15 cellular contexts compared by ENCODE assay signal in the genomic region with DNA sequence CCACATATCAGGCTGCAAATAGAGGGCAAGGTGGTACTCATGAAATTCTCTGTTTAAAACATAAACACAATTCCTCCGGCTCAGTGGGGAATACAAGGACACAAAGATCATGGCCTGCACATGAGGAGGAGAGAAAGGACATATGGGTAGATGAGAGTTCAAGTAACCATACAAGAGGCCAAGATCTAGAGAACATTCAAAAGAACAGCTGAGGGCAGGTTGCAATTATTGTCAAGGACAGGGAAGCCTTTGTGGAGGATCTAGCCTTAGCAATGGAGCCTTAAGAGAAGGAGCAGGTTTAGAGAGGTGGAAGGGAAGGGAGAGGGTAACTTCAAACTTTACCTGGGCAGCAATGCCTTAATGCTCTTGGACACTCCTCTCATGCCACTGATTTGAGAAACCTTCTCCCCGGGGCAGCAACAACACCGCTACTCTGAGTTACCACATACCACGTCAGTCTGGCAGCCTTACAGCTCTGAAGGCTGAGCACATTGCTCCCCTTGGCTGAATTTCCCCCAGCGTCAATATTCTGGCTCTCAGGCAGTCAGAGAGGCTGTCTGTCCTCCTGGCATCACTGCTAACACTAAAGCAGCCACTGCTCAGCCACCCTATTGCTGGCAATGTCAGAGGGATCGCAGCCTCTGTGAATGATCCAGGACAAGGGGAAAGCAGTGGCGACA. TPM values are rescaled to one million over a fixed set of nuclear protein-coding genes. Genes with fewer than 3 reads are reported as not detected.
DNase-seq lines count a peak whose midpoint lies in the region; ATAC-seq and TF ChIP-seq lines count a peak whose summit lies in the region.
"Had no signal": no experiment of that assay in that cellular context is flagged by ENCODE, and none has a peak within 500 bp of the region (broad histone marks: within the 10 kb centered on the region; RNA-seq: fewer than 3 reads in every experiment).

No MANE protein-coding gene starts in this region.

- ATAC-seq in upper lobe of right lung (peak; percentile 76), GM18907 (IDR thresholded peaks at IDR 0.05; ENCODE audit: unreplicated experiment) (no peak), HG02759 (IDR thresholded peaks at IDR 0.05; ENCODE audit: unreplicated experiment) (no peak), HG03108 (IDR thresholded peaks at IDR 0.05; ENCODE audit: unreplicated experiment) (no peak)
- ATAC-seq: stimulated activated naive CD8-positive, alpha-beta T cell treated with anti-CD3 and anti-CD28 coated beads, Interleukin-15, Interleukin-2, amounts not matched to agents 100 U/mL and 50 U/mL, for 24 hours had no signal

- no peak overlapping the region for H3K4me3 ChIP-seq in astrocyte of the cerebellum (ENCODE audit: low read depth, low read length)
- H3K4me3 ChIP-seq in upper lobe of right lung: no peak overlapping the region
- H3K4me3 ChIP-seq: pancreas had no signal

- no peak overlapping the region for H3K27ac ChIP-seq in upper lobe of right lung
- H3K27ac ChIP-seq: pancreas had no signal

- H3K27me3 ChIP-seq in upper lobe of right lung: no peaks in the 10 kb centered on the region
- H3K27me3 ChIP-seq: pancreas had no signal

- no peaks in the 10 kb centered on the region for H3K36me3 ChIP-seq in upper lobe of right lung
- H3K36me3 ChIP-seq: pancreas had no signal

- DNase-seq in astrocyte of the cerebellum (ENCODE audit: low read depth) (peak; percentile 62), cardiac septum (ENCODE audit: low spot score) (peak; percentile 79), occipital lobe (lab: John Stamatoyannopoulos, UW) (peak; percentile 43), upper lobe of right lung (no peak)
- DNase-seq: activated naive CD4-positive, alpha-beta T cell treated with anti-CD3 and anti-CD28 coated beads for 36 hours; H9; NCI-H1436 treated with DMSO at 0.1 percent for 48 hours; NCI-H774; pancreas; SIG-M5; stimulated activated CD4-positive, alpha-beta T cell treated with anti-CD3 and anti-CD28 coated beads, Interleukin-4, amount 100 ng/mL, for 24 hours; stimulated activated naive CD8-positive, alpha-beta T cell treated with anti-CD3 and anti-CD28 coated beads, Interleukin-15, Interleukin-2, amounts not matched to agents 100 U/mL and 50 U/mL, for 24 hours had no signal

- no peak for TF ChIP-seq CTCF in astrocyte of the cerebellum (IDR thresholded peaks at IDR 0.05; ENCODE audit: low read depth, low read length, missing control alignments)
- no peak for TF ChIP-seq CTCF in upper lobe of right lung (IDR thresholded peaks at IDR 0.05)

- in situ Hi-C loops in astrocyte of the cerebellum (cut with HindIII; ENCODE audit: low sequenced_read_pairs): no loop called here

- H3K4me1 ChIP-seq in upper lobe of right lung: no peaks in the 10 kb centered on the region
- H3K4me1 ChIP-seq: pancreas had no signal

- intact Hi-C loops in cardiac septum (cut with DNase I): no loop called here
- intact Hi-C loops in upper lobe of right lung (cut with DNase I): no loop called here

- H3K9me3 ChIP-seq in upper lobe of right lung: no peaks in the 10 kb centered on the region
- H3K9me3 ChIP-seq: pancreas had no signal

RNA-seq across cellular contexts. Expression of a gene that starts 55.5 kb away (rescaled TPM):
- total RNA-seq in cardiac septum: 16.7 TPM
- total RNA-seq in occipital lobe: 52.3 TPM
- total RNA-seq in upper lobe of right lung: 25.7 TPM
